ENCODE assay signal across 9 cellular contexts in genomic region chr7:125201002-125201401, GRCh38.
"Had no signal": no experiment of that assay in that cellular context is flagged by ENCODE, and none has a peak within 500 bp of the region (broad histone marks: within the 10 kb centered on the region; RNA-seq: fewer than 3 reads in every experiment).

No MANE protein-coding gene starts in this region.

- H3K36me3 ChIP-seq: HAP-1 had no signal

- ATAC-seq: GM23338, HCT116 had no signal

- H3K27ac ChIP-seq: GM23248 had no signal

- H2AFZ ChIP-seq: GM23248, GM23338 had no signal

- H3K9me3 Mint-ChIP-seq: GM23338, H9 had no signal

- DNase-seq: GM23248, GOT3, H7, H9, HCEC 1CT, HFFc6 had no signal

- H3K4me2 ChIP-seq: GM23338 had no signal

- H3K4me3 ChIP-seq: GM23248, GM23338, HAP-1 had no signal

- H3K27ac Mint-ChIP-seq: HFFc6 had no signal

- H3K4me3 Mint-ChIP-seq: GM23338, H9, HFFc6 had no signal

- H3K9me3 ChIP-seq: HAP-1 had no signal
